In the genomic region with DNA sequence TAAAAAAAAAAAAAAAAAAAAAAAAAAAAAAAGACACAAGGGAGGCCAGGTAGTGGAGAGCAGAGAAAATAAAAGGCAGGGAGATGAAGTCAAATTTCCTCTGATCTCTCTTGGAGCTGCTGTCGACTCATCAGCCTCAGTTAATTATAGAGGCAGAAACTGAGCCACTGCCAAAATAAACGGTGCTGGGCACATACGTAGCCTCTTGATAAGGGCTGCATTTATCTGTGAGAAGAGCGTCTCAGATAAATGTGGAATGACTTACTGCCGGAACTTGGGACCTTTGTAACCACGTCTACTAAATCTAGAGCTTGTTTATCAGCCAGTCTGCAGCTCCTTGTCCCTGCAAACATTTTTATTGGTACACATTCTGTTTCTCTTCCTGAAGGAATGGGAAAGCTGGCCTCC, we compare ENCODE assay signal across 11 cellular contexts.
DNase-seq lines count a peak whose midpoint lies in the region; ATAC-seq and TF ChIP-seq lines count a peak whose summit lies in the region.
"Had no signal": no experiment of that assay in that cellular context is flagged by ENCODE, and none has a peak within 500 bp of the region (broad histone marks: within the 10 kb centered on the region; RNA-seq: fewer than 3 reads in every experiment).

No MANE protein-coding gene starts in this region.

- H4K8ac ChIP-seq in IMR-90 (ENCODE audit: low read depth in 2 of 2, low read length in 2 of 2) (no peak overlapping the region), trophoblast cell (ENCODE audit: low read depth, low read length) (no peak overlapping the region)

- no peak overlapping the region for H3K18ac ChIP-seq in IMR-90 (ENCODE audit: low read depth, low read length)
- H3K18ac ChIP-seq in trophoblast cell (ENCODE audit: low read length), result no peak overlapping the region

- H2AK9ac ChIP-seq in IMR-90 (replicated peaks; ENCODE audit: low read depth, low read length, poor library complexity), result no peak overlapping the region

- DNase-seq in IMR-90 (peak; percentile 79), SK-MEL-5 (ENCODE audit: low read depth, low spot score) (peak; percentile 87), cardiac muscle cell (ENCODE audit: low read depth in 1 of 2, low spot score in 1 of 2) (peak; percentile 72 to 88), trophoblast cell (peak; percentile 24 to 63), osteocyte (ENCODE audit: extremely low spot score, unreplicated experiment) (no peak), D341Med (ENCODE audit: low spot score) (no peak)
- DNase-seq in stimulated activated CD4-positive, alpha-beta T cell treated with anti-CD3 and anti-CD28 coated beads, Interleukin-4, amount 100 ng/mL, for 24 hours, result no peak
- DNase-seq: activated naive CD4-positive, alpha-beta T cell treated with anti-CD3 and anti-CD28 coated beads for 36 hours; DMS79 treated with DMSO at 0.1 percent for 48 hours had no signal

- no peak for TF ChIP-seq RAD21 in IMR-90 (IDR thresholded peaks at IDR 0.05; ENCODE audit: low read length)

- no peak overlapping the region for H3K4me3 Mint-ChIP-seq in activated T-helper 17 cell treated with anti-CD3 and anti-CD28 coated beads, Interleukin-2, amount 50 U/mL, for 72 hours
- H3K4me3 Mint-ChIP-seq in osteocyte (ENCODE audit: unreplicated experiment), result no peak overlapping the region
- H3K4me3 Mint-ChIP-seq: activated naive CD4-positive, alpha-beta T cell treated with anti-CD3 and anti-CD28 coated beads for 36 hours; natural killer cell treated with Interleukin-12 subunit alpha and Interleukin-12 subunit beta and Interleukin-15 and Interleukin-18, amount 100 ng/mL, for 72 hours had no signal

- H2BK120ac ChIP-seq in IMR-90 (ENCODE audit: low read depth, low read length) (peak overlapping the region; percentile 3; the same call in 1 of the 2 replicates), trophoblast cell (ENCODE audit: insufficient read depth, low read length, poor library complexity) (no peak overlapping the region)

- no peaks in the 10 kb centered on the region for H3K79me2 ChIP-seq in trophoblast cell (ENCODE audit: control insufficient read depth, insufficient read depth, low read length, poor library complexity)

- in situ Hi-C loops in IMR-90 (cut with MboI; ENCODE audit: low sequenced_read_pairs), result no loop called here
- in situ Hi-C loops in SK-MEL-5 (cut with HindIII; ENCODE audit: low pct_unique_long_range_greater_than_20kb, low sequenced_read_pairs), result no loop called here

- no peaks in the 10 kb centered on the region for H3K4me1 Mint-ChIP-seq in activated T-helper 17 cell treated with anti-CD3 and anti-CD28 coated beads, Interleukin-2, amount 50 U/mL, for 72 hours
- H3K4me1 Mint-ChIP-seq in osteocyte (ENCODE audit: unreplicated experiment), result peaks cover 21% of the 10 kb centered on the region

- no peaks in the 10 kb centered on the region for H3K36me3 ChIP-seq in IMR-90 (ENCODE audit: control insufficient read depth, insufficient read depth, low read length)
- H3K36me3 ChIP-seq in cardiac muscle cell, result no peaks in the 10 kb centered on the region
- H3K36me3 ChIP-seq in trophoblast cell (ENCODE audit: control insufficient read depth in 1 of 2, insufficient read depth in 2 of 2, low read length in 2 of 2), result no peaks in the 10 kb centered on the region

- H2BK12ac ChIP-seq in trophoblast cell (ENCODE audit: low read length), result peak overlapping the region; percentile 20

- H3K9me3 Mint-ChIP-seq in activated T-helper 17 cell treated with anti-CD3 and anti-CD28 coated beads, Interleukin-2, amount 50 U/mL, for 72 hours, result no peaks in the 10 kb centered on the region
- H3K9me3 Mint-ChIP-seq in osteocyte (ENCODE audit: unreplicated experiment), result peaks cover 5% of the 10 kb centered on the region
- H3K9me3 Mint-ChIP-seq: activated naive CD4-positive, alpha-beta T cell treated with anti-CD3 and anti-CD28 coated beads for 36 hours; natural killer cell treated with Interleukin-12 subunit alpha and Interleukin-12 subunit beta and Interleukin-15 and Interleukin-18, amount 100 ng/mL, for 72 hours had no signal

- H4K91ac ChIP-seq in IMR-90 (ENCODE audit: insufficient read depth, low read depth, low read length) (no peak overlapping the region), trophoblast cell (ENCODE audit: low read depth, low read length) (no peak overlapping the region)

- POLR2A ChIA-PET in IMR-90 (lab: Charles Lee; ENCODE audit: unreplicated experiment), result interaction anchor here (0.6 to 0.7 kb wide), 2 partner anchors 11 to 21 kb away, joined by 4 to 10 read pairs; no protein-coding TSS in a partner anchor

- no peak overlapping the region for H3K27ac Mint-ChIP-seq in activated T-helper 17 cell treated with anti-CD3 and anti-CD28 coated beads, Interleukin-2, amount 50 U/mL, for 72 hours
- no peak overlapping the region for H3K27ac Mint-ChIP-seq in osteocyte (ENCODE audit: unreplicated experiment)
- H3K27ac Mint-ChIP-seq: activated naive CD4-positive, alpha-beta T cell treated with anti-CD3 and anti-CD28 coated beads for 36 hours; natural killer cell treated with Interleukin-12 subunit alpha and Interleukin-12 subunit beta and Interleukin-15 and Interleukin-18, amount 100 ng/mL, for 72 hours had no signal

- no peak overlapping the region for H2AFZ ChIP-seq in IMR-90 (replicated peaks; ENCODE audit: low read length, poor library complexity)
- H2AFZ ChIP-seq in trophoblast cell (ENCODE audit: insufficient read depth, low read length, poor library complexity), result peak overlapping the region; percentile 21

- H3K4me3 ChIP-seq in IMR-90 (ENCODE audit: insufficient read depth, low read depth, low read length) (no peak overlapping the region), cardiac muscle cell (no peak overlapping the region), trophoblast cell (ENCODE audit: low read depth, low read length) (no peak overlapping the region)

- no peak overlapping the region for H4K5ac ChIP-seq in IMR-90 (ENCODE audit: low read depth, low read length)

- H3K4me2 ChIP-seq in IMR-90 (ENCODE audit: low read depth, low read length) (peak overlapping the region; percentile 60), trophoblast cell (ENCODE audit: low read length) (no peak overlapping the region)

- H3K36me3 Mint-ChIP-seq in activated T-helper 17 cell treated with anti-CD3 and anti-CD28 coated beads, Interleukin-2, amount 50 U/mL, for 72 hours (ENCODE audit: low read depth), result no peaks in the 10 kb centered on the region
- no peaks in the 10 kb centered on the region for H3K36me3 Mint-ChIP-seq in osteocyte (ENCODE audit: unreplicated experiment)
- H3K36me3 Mint-ChIP-seq: natural killer cell treated with Interleukin-12 subunit alpha and Interleukin-12 subunit beta and Interleukin-15 and Interleukin-18, amount 100 ng/mL, for 72 hours had no signal

- peaks cover 5% of the 10 kb centered on the region for H3K9me1 ChIP-seq in IMR-90 (ENCODE audit: insufficient read depth, low read length)

- H4K12ac ChIP-seq in trophoblast cell (ENCODE audit: low read depth, low read length), result no peak overlapping the region

- TF ChIP-seq CTCF in IMR-90 (conservative IDR thresholded peaks at IDR 0.05; ENCODE audit: low read depth, low read length), result no peak
- TF ChIP-seq CTCF in cardiac muscle cell (IDR thresholded peaks at IDR 0.05; ENCODE audit: low read depth, low read length), result no peak
- TF ChIP-seq CTCF in osteocyte (IDR thresholded peaks at IDR 0.05), result no peak

- H3K23ac ChIP-seq in IMR-90 (ENCODE audit: low read depth, low read length), result no peak overlapping the region
- H3K23ac ChIP-seq in trophoblast cell (ENCODE audit: low read length), result no peak overlapping the region

- CTCF ChIA-PET in IMR-90 (lab: Yijun Ruan, JAX), result interaction anchor here (0.5 to 2.1 kb wide), 3 partner anchors 21 to 176 kb away, joined by 3 to 7 read pairs (median 4); no protein-coding TSS in a partner anchor

- H3K4ac ChIP-seq in IMR-90 (ENCODE audit: low read depth, low read length), result no peak overlapping the region
- H3K4ac ChIP-seq in trophoblast cell (ENCODE audit: low read depth, low read length), result no peak overlapping the region

- H2AK5ac ChIP-seq in IMR-90 (ENCODE audit: low read depth, low read length), result no peak overlapping the region
- H2AK5ac ChIP-seq in trophoblast cell (ENCODE audit: low read length), result no peak overlapping the region

- H3K4me1 ChIP-seq in IMR-90 (ENCODE audit: control insufficient read depth, insufficient read depth, low read length), result peaks cover 12% of the 10 kb centered on the region
- H3K4me1 ChIP-seq in cardiac muscle cell (ENCODE audit: low read depth), result peaks cover 40% of the 10 kb centered on the region
- no peaks in the 10 kb centered on the region for H3K4me1 ChIP-seq in trophoblast cell (ENCODE audit: control insufficient read depth in 1 of 2, insufficient read depth in 2 of 2, low read length in 2 of 2)

- no peak overlapping the region for H3K27ac ChIP-seq in IMR-90 (ENCODE audit: insufficient read depth, low read length)
- peak overlapping the region; percentile 94 for H3K27ac ChIP-seq in cardiac muscle cell
- H3K27ac ChIP-seq in trophoblast cell (ENCODE audit: low read depth, low read length), result no peak overlapping the region

- WGBS in IMR-90 (ENCODE audit: extremely low coverage in 2 of 2, insufficient read length in 1 of 2), 2 experiments, result no CpG with 5 or more reads among the region's 6 CpGs
- WGBS in trophoblast cell (ENCODE audit: extremely low coverage, insufficient coverage, insufficient read length), result no CpG with 5 or more reads among the region's 6 CpGs

- H3K14ac ChIP-seq in IMR-90 (replicated peaks; ENCODE audit: low read depth, low read length) (no peak overlapping the region), trophoblast cell (ENCODE audit: low read length) (no peak overlapping the region)

- H3K56ac ChIP-seq in IMR-90 (ENCODE audit: extremely low read depth, insufficient read depth, low read length), result no peak overlapping the region

- 0 out of 3 replicates have a peak overlapping the region, but pooled peaks have one; percentile 2 for H2BK15ac ChIP-seq in IMR-90 (ENCODE audit: low read depth, low read length)

- H3K9me3 ChIP-seq in IMR-90 (ENCODE audit: control insufficient read depth, insufficient read depth, low read length) (peaks cover 8% of the 10 kb centered on the region), cardiac muscle cell (ENCODE audit: low read depth) (no peaks in the 10 kb centered on the region), trophoblast cell (ENCODE audit: insufficient read depth, low read depth, low read length) (peaks cover 2% of the 10 kb centered on the region)

- no peaks in the 10 kb centered on the region for H3K27me3 ChIP-seq in IMR-90 (ENCODE audit: control insufficient read depth, insufficient read depth, low read length)
- no peaks in the 10 kb centered on the region for H3K27me3 ChIP-seq in cardiac muscle cell
- H3K27me3 ChIP-seq in trophoblast cell (ENCODE audit: insufficient read depth, low read length), result no peaks in the 10 kb centered on the region

- dilution Hi-C loops in IMR-90 (cut with HindIII; ENCODE audit: low sequenced_read_pairs, unreplicated experiment), result no loop called here

- H2BK5ac ChIP-seq in IMR-90 (ENCODE audit: low read depth, low read length, poor library complexity, severe bottlenecking) (no peak overlapping the region), trophoblast cell (ENCODE audit: low read depth, low read length, poor library complexity) (no peak overlapping the region)

- ATAC-seq in IMR-90 (ENCODE audit: low read depth), result peak; percentile 8; the same call in 1 of the 2 replicates
- ATAC-seq in activated T-helper 17 cell treated with anti-CD3 and anti-CD28 coated beads, Interleukin-2, amount 50 U/mL, for 72 hours (replicated peaks), result no peak
- ATAC-seq: natural killer cell treated with Interleukin-12 subunit alpha and Interleukin-12 subunit beta and Interleukin-15 and Interleukin-18, amount 100 ng/mL, for 72 hours had no signal

- TF ChIP-seq POLR2A in IMR-90 (IDR thresholded peaks at IDR 0.05; ENCODE audit: low read depth, low read length), result no peak

- H4K20me1 ChIP-seq in IMR-90 (ENCODE audit: insufficient read depth, low read length), result peaks cover 5% of the 10 kb centered on the region; the same call in 1 of the 2 replicates

- H2BK20ac ChIP-seq in IMR-90 (ENCODE audit: low read depth, low read length), result 0 out of 2 replicates have a peak overlapping the region, but pooled peaks have one; percentile 65

- BruUV-seq in IMR-90 (replicated peaks; lab: Mats Ljungman, UMichigan), result no TSS peak

- no peak overlapping the region for H3K9ac ChIP-seq in IMR-90 (ENCODE audit: low read depth, low read length)
- no peak overlapping the region for H3K9ac ChIP-seq in trophoblast cell (ENCODE audit: low read length)

- intact Hi-C loops in IMR-90 (cut with micrococcal nuclease), result loop anchor here (2.0 to 5.0 kb wide), 5 partner anchors 68 to 463 kb away; no protein-coding TSS in a partner anchor

- peaks cover 9% of the 10 kb centered on the region for H3K27me3 Mint-ChIP-seq in activated T-helper 17 cell treated with anti-CD3 and anti-CD28 coated beads, Interleukin-2, amount 50 U/mL, for 72 hours
- no peaks in the 10 kb centered on the region for H3K27me3 Mint-ChIP-seq in osteocyte (ENCODE audit: unreplicated experiment)

- H3K79me1 ChIP-seq in IMR-90 (ENCODE audit: low read depth in 1 of 2, low read length in 2 of 2) (no peaks in the 10 kb centered on the region), trophoblast cell (ENCODE audit: low read length) (peaks cover 4% of the 10 kb centered on the region)

Comparison
In these comparisons a context has a peak if more than half of its experiments do, and no peak if none do; other contexts are left out.
1. DNase-seq: peak in IMR-90 (single experiment), SK-MEL-5 (single experiment), cardiac muscle cell (2 of 2) and trophoblast cell (2 of 2); none in stimulated activated CD4-positive, alpha-beta T cell treated with anti-CD3 and anti-CD28 coated beads, Interleukin-4, amount 100 ng/mL, for 24 hours (single experiment), osteocyte (single experiment) and D341Med (single experiment).